Comparison of ENCODE assay signal across 13 cellular contexts in the genomic region with DNA sequence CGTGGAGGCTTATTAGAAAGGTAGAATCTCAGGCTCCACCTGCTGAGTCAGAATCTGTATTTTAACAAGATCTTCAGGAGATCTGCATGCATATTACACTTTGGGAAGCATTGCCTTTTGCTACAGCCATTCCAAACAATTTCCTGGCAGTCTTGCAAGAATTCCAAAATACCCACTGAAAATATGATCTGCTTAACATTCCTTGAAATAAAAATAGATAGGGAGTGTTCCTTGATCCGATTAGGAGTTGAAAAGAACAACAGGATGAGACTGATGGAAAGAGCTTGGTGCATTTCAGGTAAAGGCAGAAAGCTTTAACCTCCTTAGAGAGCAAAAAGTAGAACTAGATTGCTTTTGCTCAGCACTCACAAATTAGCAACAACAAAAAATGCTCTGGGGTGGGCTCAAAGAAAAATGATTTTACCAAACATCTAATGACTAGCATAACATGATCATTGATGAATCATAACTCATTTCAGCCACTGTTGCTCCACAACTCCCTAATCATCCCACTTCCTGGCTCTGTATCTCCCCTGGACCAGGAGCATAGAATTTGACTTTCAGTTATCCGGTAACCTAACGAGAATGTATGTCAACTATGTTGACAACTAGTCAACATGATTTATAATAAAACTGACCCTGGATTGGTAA.
"Had no signal": no experiment of that assay in that cellular context is flagged by ENCODE, and none has a peak within 500 bp of the region (broad histone marks: within the 10 kb centered on the region; RNA-seq: fewer than 3 reads in every experiment).

No MANE protein-coding gene starts in this region.

- H3K4me1 ChIP-seq: left lung had no signal

- H3K27me3 ChIP-seq: left lung, right atrium auricular region had no signal

- H3K4me1 Mint-ChIP-seq: activated CD4-positive, alpha-beta T cell treated with anti-CD3 and anti-CD28 coated beads, Interleukin-2, amount 10 ng/mL, durations not matched to agents 24 days and 14 days; activated T-helper 17 cell treated with anti-CD3 and anti-CD28 coated beads, Interleukin-2, amount 50 U/mL, for 72 hours had no signal

- H3K9me3 Mint-ChIP-seq: activated naive CD4-positive, alpha-beta T cell treated with anti-CD3 and anti-CD28 coated beads for 36 hours; activated T-helper 17 cell treated with anti-CD3 and anti-CD28 coated beads, Interleukin-2, amount 50 U/mL, for 72 hours had no signal

- DNase-seq: activated CD4-positive, alpha-beta T cell treated with anti-CD3 and anti-CD28 coated beads, Interleukin-2, amount 10 ng/mL, durations not matched to agents 24 days and 14 days; activated naive CD4-positive, alpha-beta T cell treated with anti-CD3 and anti-CD28 coated beads for 36 hours; activated T-cell treated with anti-CD3 and anti-CD28 coated beads for 4 hours; central memory CD4-positive, alpha-beta T cell; cortex of kidney; effector CD8-positive, alpha-beta T cell; left lung; stimulated activated CD4-positive, alpha-beta T cell treated with anti-CD3 and anti-CD28 coated beads, Interleukin-2, amount 100 ng/mL, for 24 hours; stimulated activated naive B cell treated with anti-CD40 and anti-IgM and Interleukin-4, amounts not matched to agents 10 μg/mL and 1 μg/mL and 100 μg/mL, for 72 hours; trophoblast cell had no signal

- ATAC-seq: activated T-helper 17 cell treated with anti-CD3 and anti-CD28 coated beads, Interleukin-2, amount 50 U/mL, for 72 hours; left lung; stimulated activated naive B cell treated with anti-CD40 and anti-IgM and Interleukin-4, amounts not matched to agents 10 μg/mL and 1 μg/mL and 100 μg/mL, for 72 hours had no signal

- H3K9me3 ChIP-seq: left lung, right atrium auricular region had no signal

- H3K27me3 Mint-ChIP-seq: activated T-helper 17 cell treated with anti-CD3 and anti-CD28 coated beads, Interleukin-2, amount 50 U/mL, for 72 hours; stimulated activated naive B cell treated with anti-CD40 and anti-IgM and Interleukin-4, amounts not matched to agents 10 μg/mL and 1 μg/mL and 100 μg/mL, for 72 hours had no signal

- H3K27ac ChIP-seq: left lung, right atrium auricular region, SK-N-MC had no signal

- H3K27ac Mint-ChIP-seq: activated CD4-positive, alpha-beta T cell treated with anti-CD3 and anti-CD28 coated beads, Interleukin-2, amount 10 ng/mL, durations not matched to agents 24 days and 14 days; activated naive CD4-positive, alpha-beta T cell treated with anti-CD3 and anti-CD28 coated beads for 36 hours; activated T-helper 17 cell treated with anti-CD3 and anti-CD28 coated beads, Interleukin-2, amount 50 U/mL, for 72 hours; stimulated activated naive B cell treated with anti-CD40 and anti-IgM and Interleukin-4, amounts not matched to agents 10 μg/mL and 1 μg/mL and 100 μg/mL, for 72 hours had no signal

- H3K36me3 ChIP-seq: left lung, right atrium auricular region had no signal

- H3K4me3 ChIP-seq: left lung, right atrium auricular region, SK-N-MC had no signal

- H3K4me3 Mint-ChIP-seq: activated CD4-positive, alpha-beta T cell treated with anti-CD3 and anti-CD28 coated beads, Interleukin-2, amount 10 ng/mL, durations not matched to agents 24 days and 14 days; activated naive CD4-positive, alpha-beta T cell treated with anti-CD3 and anti-CD28 coated beads for 36 hours; activated T-helper 17 cell treated with anti-CD3 and anti-CD28 coated beads, Interleukin-2, amount 50 U/mL, for 72 hours; stimulated activated naive B cell treated with anti-CD40 and anti-IgM and Interleukin-4, amounts not matched to agents 10 μg/mL and 1 μg/mL and 100 μg/mL, for 72 hours had no signal
